In genomic region chr1:12125422-12126355, GRCh38 we compare ENCODE assay signal across 8 cellular contexts. TPM values are rescaled to one million over a fixed set of nuclear protein-coding genes. Genes with fewer than 3 reads are reported as not detected.
DNase-seq lines count a peak whose midpoint lies in the region; ATAC-seq and TF ChIP-seq lines count a peak whose summit lies in the region.

No MANE protein-coding gene starts in this region.

- H3K9me2 ChIP-seq in GM23248 (ENCODE audit: insufficient read depth), result no peaks in the 10 kb centered on the region

- peaks cover 19% of the 10 kb centered on the region for H3K4me1 ChIP-seq in upper lobe of right lung
- H3K4me1 ChIP-seq in BE2C, result no peaks in the 10 kb centered on the region
- H3K4me1 ChIP-seq in GM23248 (ENCODE audit: insufficient read depth), result no peaks in the 10 kb centered on the region

- intact Hi-C loops in upper lobe of right lung (cut with DNase I) (loop anchor here (5.0 kb wide), 1 partner anchor 82 kb away; no protein-coding TSS in a partner anchor), MCF 10A (cut with micrococcal nuclease) (loop anchor here (2.0 kb wide), 1 partner anchor 151 kb away; no protein-coding TSS in a partner anchor)

- H3K4me3 Mint-ChIP-seq in activated naive CD8-positive, alpha-beta T cell treated with anti-CD3 and anti-CD28 coated beads for 36 hours, result no peak overlapping the region
- H3K4me3 Mint-ChIP-seq in memory B cell, result no peak overlapping the region
- H3K4me3 Mint-ChIP-seq in MCF 10A (ENCODE audit: unreplicated experiment), result no peak overlapping the region

- no peak overlapping the region for H2AFZ ChIP-seq in GM23248

- H3K36me3 Mint-ChIP-seq in activated naive CD8-positive, alpha-beta T cell treated with anti-CD3 and anti-CD28 coated beads for 36 hours, result no peaks in the 10 kb centered on the region
- H3K36me3 Mint-ChIP-seq in memory B cell, result no peaks in the 10 kb centered on the region
- H3K36me3 Mint-ChIP-seq in MCF 10A (ENCODE audit: insufficient read depth, unreplicated experiment), result no peaks in the 10 kb centered on the region

- no peak overlapping the region for H3K4me3 ChIP-seq in upper lobe of right lung
- H3K4me3 ChIP-seq in BE2C (ENCODE audit: low read depth, low read length), result no peak overlapping the region
- H3K4me3 ChIP-seq in GM23248, result no peak overlapping the region

- H3K27ac ChIP-seq in upper lobe of right lung (peak overlapping the region; percentile 42), GM23248 (no peak overlapping the region)

- no peaks in the 10 kb centered on the region for H3K9me3 Mint-ChIP-seq in activated naive CD8-positive, alpha-beta T cell treated with anti-CD3 and anti-CD28 coated beads for 36 hours
- H3K9me3 Mint-ChIP-seq in memory B cell, result no peaks in the 10 kb centered on the region
- no peaks in the 10 kb centered on the region for H3K9me3 Mint-ChIP-seq in MCF 10A (ENCODE audit: unreplicated experiment)

- ATAC-seq in memory B cell (ENCODE audit: low read depth), result peak; percentile 10
- ATAC-seq in upper lobe of right lung, result peak; percentile 54

- H3K36me3 ChIP-seq in upper lobe of right lung (no peaks in the 10 kb centered on the region), BE2C (no peaks in the 10 kb centered on the region), GM23248 (ENCODE audit: low read depth) (no peaks in the 10 kb centered on the region)

- no peaks in the 10 kb centered on the region for H3K79me2 ChIP-seq in GM23248 (ENCODE audit: insufficient read depth)

- no peaks in the 10 kb centered on the region for H3K9me3 ChIP-seq in upper lobe of right lung
- no peaks in the 10 kb centered on the region for H3K9me3 ChIP-seq in BE2C
- H3K9me3 ChIP-seq in GM23248 (ENCODE audit: low read depth), result no peaks in the 10 kb centered on the region

- CTCF ChIA-PET in MCF 10A (lab: Yijun Ruan, JAX), result interaction anchor here (0.6 to 11.7 kb wide), 23 partner anchors 11 to 1352 kb away, joined by 3 to 316 read pairs (median 5); no protein-coding TSS in a partner anchor

- H3K4me2 ChIP-seq in GM23248 (ENCODE audit: unreplicated experiment), result no peak overlapping the region

- H3K27me3 ChIP-seq in upper lobe of right lung, result no peaks in the 10 kb centered on the region
- no peaks in the 10 kb centered on the region for H3K27me3 ChIP-seq in BE2C
- no peaks in the 10 kb centered on the region for H3K27me3 ChIP-seq in GM23248 (replicated peaks; ENCODE audit: insufficient read depth)

- POLR2A ChIA-PET in MCF 10A (lab: Yijun Ruan, JAX), result interaction anchor here (0.7 to 1.5 kb wide), 7 partner anchors 10 to 218 kb away, joined by 3 to 8 read pairs (median 3); no protein-coding TSS in a partner anchor

- H3K27me3 Mint-ChIP-seq in activated naive CD8-positive, alpha-beta T cell treated with anti-CD3 and anti-CD28 coated beads for 36 hours, result peaks cover 4% of the 10 kb centered on the region
- H3K27me3 Mint-ChIP-seq in memory B cell (no peaks in the 10 kb centered on the region), MCF 10A (ENCODE audit: insufficient read depth, unreplicated experiment) (peaks cover 16% of the 10 kb centered on the region)

- peak overlapping the region; percentile 96 for H3K27ac Mint-ChIP-seq in activated naive CD8-positive, alpha-beta T cell treated with anti-CD3 and anti-CD28 coated beads for 36 hours
- H3K27ac Mint-ChIP-seq in memory B cell (peak overlapping the region; percentile 8), MCF 10A (ENCODE audit: low read depth, unreplicated experiment) (no peak overlapping the region)

- H4K20me1 ChIP-seq in GM23248 (ENCODE audit: insufficient read depth), result no peaks in the 10 kb centered on the region

- DNase-seq in activated effector memory CD4-positive, alpha-beta T cell treated with anti-CD3 and anti-CD28 coated beads, Interleukin-2, amount 50 U/mL, for 16 hours, result peak; percentile 61
- no peak for DNase-seq in activated effector memory CD4-positive, alpha-beta T cell treated with Interleukin-2 at 50 U/mL for 16 hours
- no peak for DNase-seq in activated naive CD8-positive, alpha-beta T cell treated with anti-CD3 and anti-CD28 coated beads for 36 hours
- DNase-seq in memory B cell (ENCODE audit: low spot score in 2 of 2), result no peak
- no peak for DNase-seq in upper lobe of right lung
- DNase-seq in BE2C, result no peak
- no peak for DNase-seq in GM23248
- no peak for DNase-seq in MCF 10A (ENCODE audit: unreplicated experiment)

- in situ Hi-C loops in GM23248 (cut with MboI), result no loop called here

- H3F3A ChIP-seq in GM23248 (ENCODE audit: insufficient read depth), result no peaks in the 10 kb centered on the region

- H3K9ac ChIP-seq in GM23248, result no peak overlapping the region

- BruUV-seq in MCF 10A (replicated peaks; lab: Mats Ljungman, UMichigan), result no TSS peak

- TF ChIP-seq CTCF in upper lobe of right lung (IDR thresholded peaks at IDR 0.05) (no peak), BE2C (IDR thresholded peaks at IDR 0.05; ENCODE audit: low read depth, low read length) (no peak), MCF 10A (IDR thresholded peaks at IDR 0.05; ENCODE audit: unreplicated experiment) (no peak)

- WGBS in GM23248 (ENCODE audit: low coverage in 1 of 2, low lambda C conversion rate in 2 of 2, missing lambda C conversion rate in 2 of 2), 2 experiments, result 76 to 77% methylated on average over 23 to 24 of the region's 24 CpGs

- peaks cover 57% of the 10 kb centered on the region for H3K4me1 Mint-ChIP-seq in activated naive CD8-positive, alpha-beta T cell treated with anti-CD3 and anti-CD28 coated beads for 36 hours
- H3K4me1 Mint-ChIP-seq in memory B cell (peaks cover 23% of the 10 kb centered on the region), MCF 10A (ENCODE audit: insufficient read depth, unreplicated experiment) (no peaks in the 10 kb centered on the region)

RNA-seq across cellular contexts. Expression of gene TNFRSF1B, which starts 41.1 kb away (rescaled TPM):
- 100 to 1,000 TPM; 187 to 193 TPM for total RNA-seq in activated naive CD8-positive, alpha-beta T cell treated with anti-CD3 and anti-CD28 coated beads for 36 hours
- total RNA-seq in upper lobe of right lung, result 62.4 TPM
- 0.77 TPM for polyA plus RNA-seq in BE2C (2012; ENCODE audit: insufficient read depth, insufficient read length, low read depth)
- 0.25 and 2.9 TPM in 2 replicates for total RNA-seq in GM23248 (2014; rRNA removed; shearing (Covaris generic))
- polyA plus RNA-seq in GM23248 (2016; fragmentation: Nextera tagmentation; extraction: Ambion mirVana), result 1.1 and 1.3 TPM in 2 replicates
- total RNA-seq in MCF 10A (2022), result 0.22 TPM in 1 of 2 replicates, not detected in the other

Comparison
In these comparisons a context has a peak if more than half of its experiments do, and no peak if none do; other contexts are left out.
1. RNA of gene TNFRSF1B, which starts 41.1 kb away (total RNA-seq): 187 to 193 TPM in activated naive CD8-positive, alpha-beta T cell treated with anti-CD3 and anti-CD28 coated beads for 36 hours and 62.4 TPM in upper lobe of right lung (single experiment); 0.25 to 2.9 TPM in GM23248 and 0.22 TPM in MCF 10A; every median in the first group is over 10 times any median in the second.